9 cellular contexts compared by ENCODE assay signal in the genomic region with DNA sequence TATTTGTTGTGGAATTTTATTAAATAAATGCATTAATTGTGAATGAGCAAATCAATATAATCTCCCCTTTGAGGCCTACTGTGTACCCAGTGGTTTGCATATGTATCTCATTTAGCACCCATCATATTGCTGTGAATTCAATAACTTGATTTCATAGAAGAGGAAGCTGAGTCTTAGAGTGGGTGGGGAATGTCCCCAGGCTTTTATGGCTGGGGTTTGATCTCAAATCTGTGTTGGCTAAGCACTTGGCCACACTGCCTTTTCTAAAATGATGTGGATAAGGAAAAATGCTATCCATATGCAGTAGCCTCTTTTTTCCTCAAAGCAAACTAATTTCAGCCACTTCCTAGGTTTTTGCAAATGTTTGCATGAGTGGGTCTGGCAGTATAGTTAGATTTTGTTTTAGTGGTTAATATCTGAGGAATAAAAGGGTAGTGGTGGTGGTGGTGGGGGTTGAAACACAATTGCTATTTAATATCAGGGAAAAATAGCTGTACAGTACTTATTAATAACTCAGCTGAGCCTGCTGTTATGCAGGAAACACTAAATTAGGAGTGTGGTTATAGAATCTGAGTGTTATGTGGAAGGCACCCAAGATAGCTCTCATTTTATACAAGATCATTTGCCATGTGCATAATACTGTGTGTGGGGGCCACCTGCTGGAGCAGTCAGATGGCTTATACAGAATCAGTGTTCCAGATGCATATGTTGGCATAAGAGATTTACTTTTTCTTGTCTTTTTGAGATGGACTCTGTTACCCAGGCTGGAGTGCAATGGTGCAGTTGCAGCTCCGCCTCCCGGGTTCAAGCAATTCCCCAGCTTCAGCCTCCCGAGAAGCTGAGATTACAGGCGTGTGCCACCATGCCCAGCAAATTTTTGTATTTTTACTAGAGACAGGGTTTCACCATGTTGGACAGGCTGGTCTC.
DNase-seq lines count a peak whose midpoint lies in the region; ATAC-seq and TF ChIP-seq lines count a peak whose summit lies in the region.
"Had no signal": no experiment of that assay in that cellular context is flagged by ENCODE, and none has a peak within 500 bp of the region (broad histone marks: within the 10 kb centered on the region; RNA-seq: fewer than 3 reads in every experiment).

No MANE protein-coding gene starts in this region.

- CTCF ChIA-PET in activated CD8-positive, alpha-beta memory T cell treated with anti-CD3 and anti-CD28 coated beads, Interleukin-2, amount 10 ng/mL, durations not matched to agents 7 days and 5 days (lab: Charles Lee) = interaction anchor here (0.6 to 4.7 kb wide), 45 partner anchors 10 to 236 kb away, joined by 3 to 75 read pairs (median 4); a partner anchor contains a TSS

- H3K27ac Mint-ChIP-seq in activated CD8-positive, alpha-beta memory T cell treated with anti-CD3 and anti-CD28 coated beads, Interleukin-2, amount 10 ng/mL, durations not matched to agents 7 days and 5 days = no peak overlapping the region

- peaks cover 7% of the 10 kb centered on the region for H3K36me3 Mint-ChIP-seq in activated CD8-positive, alpha-beta memory T cell treated with anti-CD3 and anti-CD28 coated beads, Interleukin-2, amount 10 ng/mL, durations not matched to agents 7 days and 5 days

- TF ChIP-seq CTCF in epithelial cell of proximal tubule (conservative IDR thresholded peaks at IDR 0.05; ENCODE audit: low read depth, low read length) = peak; percentile 78
- no peak for TF ChIP-seq CTCF in neutrophil (IDR thresholded peaks at IDR 0.05)
- TF ChIP-seq CTCF in testis (IDR thresholded peaks at IDR 0.05) = peak in 2 of 3 experiments; percentile 26 to 41

- H3K9me3 ChIP-seq in HAP-1 = no peaks in the 10 kb centered on the region
- H3K9me3 ChIP-seq in neutrophil = no peaks in the 10 kb centered on the region
- no peaks in the 10 kb centered on the region for H3K9me3 ChIP-seq in testis

- intact Hi-C loops in testis (cut with DNase I; ENCODE audit: low total_unique reads) = no loop called here

- peak overlapping the region; percentile 35 for H3K27ac ChIP-seq in neutrophil
- H3K27ac ChIP-seq in testis = no peak overlapping the region

- H3K4me3 Mint-ChIP-seq in activated CD8-positive, alpha-beta memory T cell treated with anti-CD3 and anti-CD28 coated beads, Interleukin-2, amount 10 ng/mL, durations not matched to agents 7 days and 5 days = no peak overlapping the region

- H3K4me1 ChIP-seq in HAP-1 = no peaks in the 10 kb centered on the region
- H3K4me1 ChIP-seq in neutrophil (ENCODE audit: control insufficient read depth in 1 of 2, insufficient read depth in 1 of 2, low read depth in 1 of 2, low read length in 1 of 2) = peaks cover 4 to 5% of the 10 kb centered on the region in 2 experiments
- no peaks in the 10 kb centered on the region for H3K4me1 ChIP-seq in testis

- peaks cover 47% of the 10 kb centered on the region for H3K4me1 Mint-ChIP-seq in activated CD8-positive, alpha-beta memory T cell treated with anti-CD3 and anti-CD28 coated beads, Interleukin-2, amount 10 ng/mL, durations not matched to agents 7 days and 5 days

- H3K4me3 ChIP-seq in HAP-1 = no peak overlapping the region
- H3K4me3 ChIP-seq in epithelial cell of proximal tubule (ENCODE audit: low read depth, low read length) = no peak overlapping the region
- H3K4me3 ChIP-seq in neutrophil (ENCODE audit: low read depth in 1 of 2, low read length in 1 of 2) = no peak overlapping the region
- H3K4me3 ChIP-seq in testis = no peak overlapping the region
- H3K4me3 ChIP-seq: skin epidermis had no signal

- no peaks in the 10 kb centered on the region for H3K27me3 Mint-ChIP-seq in activated CD8-positive, alpha-beta memory T cell treated with anti-CD3 and anti-CD28 coated beads, Interleukin-2, amount 10 ng/mL, durations not matched to agents 7 days and 5 days

- no peak for TF ChIP-seq POLR2A in testis (IDR thresholded peaks at IDR 0.05)

- WGBS in testis, 2 donors = 85 to 94% methylated on average over 4 of the region's 4 CpGs

- H3K9me3 Mint-ChIP-seq in activated CD8-positive, alpha-beta memory T cell treated with anti-CD3 and anti-CD28 coated beads, Interleukin-2, amount 10 ng/mL, durations not matched to agents 7 days and 5 days (ENCODE audit: low read depth) = no peaks in the 10 kb centered on the region

- in situ Hi-C loops in HAP-1 (cut with MboI; ENCODE audit: low sequenced_read_pairs) = loop anchor here (10.0 kb wide), 3 partner anchors 139 to 429 kb away; a partner anchor contains a TSS

- no peaks in the 10 kb centered on the region; the same call in 1 of the 2 replicates for H3K36me3 ChIP-seq in HAP-1 (replicated peaks)
- H3K36me3 ChIP-seq in neutrophil = peaks cover 22% of the 10 kb centered on the region
- H3K36me3 ChIP-seq in testis (ENCODE audit: low read depth, missing control alignments) = no peaks in the 10 kb centered on the region

- peak; percentile 97 for ATAC-seq in activated CD8-positive, alpha-beta memory T cell treated with anti-CD3 and anti-CD28 coated beads, Interleukin-2, amount 10 ng/mL, durations not matched to agents 7 days and 5 days
- no peak for ATAC-seq in HG02852 (IDR thresholded peaks at IDR 0.05; ENCODE audit: unreplicated experiment)

- H3K27me3 ChIP-seq in HAP-1 (ENCODE audit: low read depth) (no peaks in the 10 kb centered on the region), neutrophil (no peaks in the 10 kb centered on the region), testis (no peaks in the 10 kb centered on the region)

- DNase-seq in GM04503 (ENCODE audit: low read depth) (peak; percentile 55), HAP-1 (ENCODE audit: low spot score in 2 of 2) (peak; percentile 33 to 58), NCI-H446 (lab: John Stamatoyannopoulos, UW) (peak; percentile 51 to 55), epithelial cell of proximal tubule (ENCODE audit: low read depth) (no peak), testis (peak; percentile 76)
- peak; percentile 85 for DNase-seq in activated CD8-positive, alpha-beta memory T cell treated with anti-CD3 and anti-CD28 coated beads, Interleukin-2, amount 10 ng/mL, durations not matched to agents 7 days and 5 days
